In genomic region chr13:29564828-29565227, GRCh38 we compare ENCODE assay signal across 1 cellular context.
TF ChIP-seq lines count a peak whose summit lies in the region.

No MANE protein-coding gene starts in this region.

TF ChIP-seq in SK-N-SH treated with all-trans-retinoic acid at 6 μM for 48 hours, 23 proteins besides CTCF, POLR2A, EP300 and RAD21 (continued from another document):
- no peak for TF ChIP-seq ZNF70 (CRISPR knock-in tag; IDR thresholded peaks at IDR 0.05)
- no peak for TF ChIP-seq ZNF565 (CRISPR knock-in tag; conservative IDR thresholded peaks at IDR 0.05; ENCODE audit: low read depth)
- TF ChIP-seq TCF4 (CRISPR knock-in tag; IDR thresholded peaks at IDR 0.05; ENCODE audit: borderline replicate concordance): no peak
- TF ChIP-seq ZFP30 (CRISPR knock-in tag; IDR thresholded peaks at IDR 0.05): no peak
- no peak for TF ChIP-seq TSHZ2 (CRISPR knock-in tag; IDR thresholded peaks at IDR 0.05)
- TF ChIP-seq ZFP3 (CRISPR knock-in tag; IDR thresholded peaks at IDR 0.05): no peak
- no peak for TF ChIP-seq CSRNP3 (CRISPR knock-in tag; IDR thresholded peaks at IDR 0.05)
